ENCODE assay signal across 16 cellular contexts in genomic region chr2:64400733-64401500, GRCh38. TPM values are rescaled to one million over a fixed set of nuclear protein-coding genes. Genes with fewer than 3 reads are reported as not detected.
DNase-seq lines count a peak whose midpoint lies in the region; ATAC-seq and TF ChIP-seq lines count a peak whose summit lies in the region.
"Had no signal": no experiment of that assay in that cellular context is flagged by ENCODE, and none has a peak within 500 bp of the region (broad histone marks: within the 10 kb centered on the region; RNA-seq: fewer than 3 reads in every experiment).

No MANE protein-coding gene starts in this region.

- peak overlapping the region; percentile 35 to 44 for H3K9ac ChIP-seq in mucosa of rectum (ENCODE audit: low read depth in 1 of 2, low read length in 2 of 2)

- no peaks in the 10 kb centered on the region for H3K36me3 ChIP-seq in mucosa of rectum (ENCODE audit: control insufficient read depth in 2 of 2, insufficient read depth in 2 of 2, low read length in 2 of 2)
- H3K36me3 ChIP-seq: esophagus muscularis mucosa had no signal

- H3K27me3 ChIP-seq in mucosa of rectum (ENCODE audit: control insufficient read depth in 2 of 2, insufficient read depth in 2 of 2, low read length in 2 of 2): no peaks in the 10 kb centered on the region
- H3K27me3 ChIP-seq: esophagus muscularis mucosa had no signal

- CTCF ChIA-PET in activated CD4-positive, alpha-beta T cell treated with anti-CD3 and anti-CD28 coated beads for 36 hours (lab: Charles Lee): interaction anchor here (0.8 to 1.8 kb wide), 3 partner anchors 8 to 352 kb away, joined by 3 to 7 read pairs (median 3); no protein-coding TSS in a partner anchor

- peak overlapping the region; percentile 29 for H3K27ac Mint-ChIP-seq in activated CD4-positive, alpha-beta T cell treated with anti-CD3 and anti-CD28 coated beads, Interleukin-2, amount 10 ng/mL, durations not matched to agents 24 days and 14 days
- H3K27ac Mint-ChIP-seq in brain: peak overlapping the region in 3 of 5 experiments; percentile 87 to 92 (median 87)
- H3K27ac Mint-ChIP-seq in activated CD4-positive, alpha-beta T cell treated with anti-CD3 and anti-CD28 coated beads for 36 hours: no peak overlapping the region
- H3K27ac Mint-ChIP-seq: activated naive CD4-positive, alpha-beta T cell treated with anti-CD3 and anti-CD28 coated beads, Interleukin-2, amount 50 U/mL, for 24 hours had no signal

- H3K27ac ChIP-seq in mucosa of rectum (ENCODE audit: low read depth in 2 of 2, low read length in 2 of 2): peak overlapping the region; percentile 71 to 77
- H3K27ac ChIP-seq: esophagus muscularis mucosa had no signal

- ATAC-seq in Right ventricle myocardium inferior: no peak
- ATAC-seq in activated CD4-positive, alpha-beta T cell treated with anti-CD3 and anti-CD28 coated beads for 36 hours: no peak
- ATAC-seq: K562, Panc1 had no signal

- H3K4me1 ChIP-seq in mucosa of rectum (ENCODE audit: control insufficient read depth in 2 of 2, insufficient read depth in 2 of 2, low read length in 2 of 2): peaks cover 49 to 55% of the 10 kb centered on the region in 2 donors

- H3K27me3 Mint-ChIP-seq in activated CD4-positive, alpha-beta T cell treated with anti-CD3 and anti-CD28 coated beads, Interleukin-2, amount 10 ng/mL, durations not matched to agents 24 days and 14 days: peaks cover 10% of the 10 kb centered on the region
- no peaks in the 10 kb centered on the region for H3K27me3 Mint-ChIP-seq in brain
- no peaks in the 10 kb centered on the region for H3K27me3 Mint-ChIP-seq in activated CD4-positive, alpha-beta T cell treated with anti-CD3 and anti-CD28 coated beads for 36 hours

- no peak for TF ChIP-seq CTCF in brain (conservative IDR thresholded peaks at IDR 0.05)

- no peaks in the 10 kb centered on the region for H3K36me3 Mint-ChIP-seq in activated CD4-positive, alpha-beta T cell treated with anti-CD3 and anti-CD28 coated beads, Interleukin-2, amount 10 ng/mL, durations not matched to agents 24 days and 14 days (ENCODE audit: low read depth)
- no peaks in the 10 kb centered on the region for H3K36me3 Mint-ChIP-seq in brain
- no peaks in the 10 kb centered on the region for H3K36me3 Mint-ChIP-seq in activated CD4-positive, alpha-beta T cell treated with anti-CD3 and anti-CD28 coated beads for 36 hours (ENCODE audit: low read depth)
- H3K36me3 Mint-ChIP-seq: activated naive CD4-positive, alpha-beta T cell treated with anti-CD3 and anti-CD28 coated beads, Interleukin-2, amount 50 U/mL, for 24 hours had no signal

- no peaks in the 10 kb centered on the region for H3K9me3 Mint-ChIP-seq in activated CD4-positive, alpha-beta T cell treated with anti-CD3 and anti-CD28 coated beads, Interleukin-2, amount 10 ng/mL, durations not matched to agents 24 days and 14 days
- no peaks in the 10 kb centered on the region for H3K9me3 Mint-ChIP-seq in brain
- H3K9me3 Mint-ChIP-seq in activated CD4-positive, alpha-beta T cell treated with anti-CD3 and anti-CD28 coated beads for 36 hours (ENCODE audit: low read depth): no peaks in the 10 kb centered on the region
- H3K9me3 Mint-ChIP-seq: activated naive CD4-positive, alpha-beta T cell treated with anti-CD3 and anti-CD28 coated beads, Interleukin-2, amount 50 U/mL, for 24 hours had no signal

- H3K9me3 ChIP-seq in mucosa of rectum (ENCODE audit: control insufficient read depth in 2 of 2, low read length in 2 of 2): no peaks in the 10 kb centered on the region
- H3K9me3 ChIP-seq: esophagus muscularis mucosa had no signal

- POLR2A ChIA-PET in activated CD4-positive, alpha-beta T cell treated with anti-CD3 and anti-CD28 coated beads for 36 hours (lab: Charles Lee): no interaction called here

- peaks cover 5% of the 10 kb centered on the region for H3K4me1 Mint-ChIP-seq in activated CD4-positive, alpha-beta T cell treated with anti-CD3 and anti-CD28 coated beads, Interleukin-2, amount 10 ng/mL, durations not matched to agents 24 days and 14 days
- H3K4me1 Mint-ChIP-seq in brain: peaks cover 57% of the 10 kb centered on the region
- no peaks in the 10 kb centered on the region for H3K4me1 Mint-ChIP-seq in activated CD4-positive, alpha-beta T cell treated with anti-CD3 and anti-CD28 coated beads for 36 hours
- H3K4me1 Mint-ChIP-seq: activated naive CD4-positive, alpha-beta T cell treated with anti-CD3 and anti-CD28 coated beads, Interleukin-2, amount 50 U/mL, for 24 hours had no signal

- H3K4me3 ChIP-seq in mucosa of rectum (ENCODE audit: low read length in 2 of 2): peak overlapping the region in 1 of 2 donors; percentile 55
- H3K4me3 ChIP-seq: esophagus muscularis mucosa, K562, skin epidermis had no signal

- intact Hi-C loops in activated CD4-positive, alpha-beta T cell treated with anti-CD3 and anti-CD28 coated beads, Interleukin-2, amount 10 ng/mL, durations not matched to agents 24 days and 14 days (cut with micrococcal nuclease): no loop called here
- intact Hi-C loops in Right ventricle myocardium inferior (cut with DNase I): loop anchor here (5.0 kb wide), 1 partner anchor 69 kb away; no protein-coding TSS in a partner anchor
- intact Hi-C loops in activated CD4-positive, alpha-beta T cell treated with anti-CD3 and anti-CD28 coated beads for 36 hours (cut with DNase I, micrococcal nuclease): no loop called here

- DNase-seq in activated CD4-positive, alpha-beta T cell treated with anti-CD3 and anti-CD28 coated beads, Interleukin-2, amount 10 ng/mL, durations not matched to agents 24 days and 14 days: no peak
- no peak for DNase-seq in activated CD4-positive, alpha-beta T cell treated with anti-CD3 and anti-CD28 coated beads for 1 hour
- DNase-seq in Right ventricle myocardium inferior (ENCODE audit: missing footprints) (no peak), NCI-H1930 (lab: John Stamatoyannopoulos, UW) (no peak), GF-D8 (lab: John Stamatoyannopoulos, UW) (no peak)
- DNase-seq in activated CD4-positive, alpha-beta T cell treated with anti-CD3 and anti-CD28 coated beads for 36 hours: no peak
- DNase-seq: cerebellar nuclear complex, NCI-H2081 treated with DMSO at 0.1 percent for 48 hours, T1000 had no signal

- no peak overlapping the region for H3K4me3 Mint-ChIP-seq in activated CD4-positive, alpha-beta T cell treated with anti-CD3 and anti-CD28 coated beads, Interleukin-2, amount 10 ng/mL, durations not matched to agents 24 days and 14 days
- peak overlapping the region in 1 of 5 experiments; percentile 43 for H3K4me3 Mint-ChIP-seq in brain
- H3K4me3 Mint-ChIP-seq in activated CD4-positive, alpha-beta T cell treated with anti-CD3 and anti-CD28 coated beads for 36 hours: no peak overlapping the region
- H3K4me3 Mint-ChIP-seq: activated naive CD4-positive, alpha-beta T cell treated with anti-CD3 and anti-CD28 coated beads, Interleukin-2, amount 50 U/mL, for 24 hours had no signal

RNA-seq across cellular contexts. Expression of gene LGALSL, which starts 53.0 kb away (rescaled TPM):
- 1.4 and 2.8 TPM in 2 replicates for total RNA-seq in activated CD4-positive, alpha-beta T cell treated with anti-CD3 and anti-CD28 coated beads, Interleukin-2, amount 10 ng/mL, durations not matched to agents 24 days and 14 days
- polyA plus RNA-seq in brain (ENCODE audit: insufficient read depth, low read depth, low replicate concordance): 2.5 TPM
- total RNA-seq in Right ventricle myocardium inferior: 6.6 TPM
- 1 to 10 TPM; 1.9 to 2.2 TPM for total RNA-seq in activated CD4-positive, alpha-beta T cell treated with anti-CD3 and anti-CD28 coated beads for 36 hours
